23 cellular contexts compared by ENCODE assay signal in genomic region chr5:64285188-64286130, GRCh38.
"Had no signal": no experiment of that assay in that cellular context is flagged by ENCODE, and none has a peak within 500 bp of the region (broad histone marks: within the 10 kb centered on the region; RNA-seq: fewer than 3 reads in every experiment).

No MANE protein-coding gene starts in this region.

- H3K27me3 ChIP-seq: ascending aorta, gastroesophageal sphincter, left lung, neutrophil, ovary, testis, transverse colon, vagina had no signal

- H3K4me1 ChIP-seq: ascending aorta, gastroesophageal sphincter, left lung, psoas muscle, testis, transverse colon, vagina had no signal

- DNase-seq: activated CD4-positive, alpha-beta T cell treated with anti-CD3 and anti-CD28 coated beads for 36 hours; activated CD4-positive, alpha-beta T cell treated with anti-CD3 and anti-CD28 coated beads, Interleukin-2, amount 50 U/mL, for 4 hours; activated CD4-positive, CD25-positive, alpha-beta regulatory T cell; activated CD8-positive, alpha-beta memory T cell treated with anti-CD3 and anti-CD28 coated beads, Interleukin-2, amount 50 U/mL, for 4 hours; activated gamma-delta T cell; activated naive CD4-positive, alpha-beta T cell treated with anti-CD3 and anti-CD28 coated beads, Interleukin-2, amount 10 ng/mL, durations not matched to agents 7 days and 5 days; activated naive CD8-positive, alpha-beta T cell treated with anti-CD3 and anti-CD28 coated beads, Interleukin-2, amount 10 ng/mL, durations not matched to agents 7 days and 5 days; activated T-cell treated with anti-CD3 and anti-CD28 coated beads, Interleukin-2, amount 50 U/mL, for 24 hours; cortex of kidney; effector memory CD8-positive, alpha-beta T cell; psoas muscle; stimulated activated naive CD4-positive, alpha-beta T cell treated with Interleukin-2 at 50 U/mL for 16 hours; T-helper 1 cell; testis; transverse colon had no signal

- H3K4me3 ChIP-seq: ascending aorta, gastroesophageal sphincter, left lung, mucosa of descending colon, ovary, psoas muscle, testis, transverse colon, vagina had no signal

- ATAC-seq: activated CD4-positive, alpha-beta T cell treated with anti-CD3 and anti-CD28 coated beads for 36 hours; effector memory CD8-positive, alpha-beta T cell; gastroesophageal sphincter; left lung; mucosa of descending colon; natural killer cell treated with Interleukin-12 subunit alpha and Interleukin-12 subunit beta and Interleukin-15 and Interleukin-18, amount 100 ng/mL, for 72 hours; psoas muscle had no signal

- H3K27ac ChIP-seq: ascending aorta, gastroesophageal sphincter, left lung, neutrophil, ovary, psoas muscle, testis, transverse colon, vagina had no signal

- H3K36me3 ChIP-seq: ascending aorta, gastroesophageal sphincter, left lung, neutrophil, ovary, transverse colon, vagina had no signal

- H3K9me3 ChIP-seq: neutrophil, ovary, testis had no signal
